13 cellular contexts compared by ENCODE assay signal in the genomic region with DNA sequence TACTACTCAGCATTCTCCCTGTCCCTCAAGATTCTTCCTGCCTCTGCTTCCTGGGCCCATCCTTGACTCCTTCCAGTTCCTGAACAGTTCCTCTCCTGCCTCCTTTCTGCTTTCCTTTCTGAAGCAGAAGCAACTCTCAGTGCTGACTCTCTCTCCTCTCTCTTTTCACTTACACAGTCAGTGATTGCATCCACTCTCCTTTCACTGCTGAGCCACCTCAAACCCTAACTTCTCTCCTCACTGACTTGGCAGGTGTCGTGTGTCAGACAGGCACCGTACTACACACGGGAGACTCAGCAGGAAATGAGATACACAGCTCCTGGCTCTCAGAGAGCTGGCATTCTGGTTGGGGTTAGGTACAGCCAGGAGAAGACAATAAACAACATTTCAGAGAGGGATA. TPM values are rescaled to one million over a fixed set of nuclear protein-coding genes. Genes with fewer than 3 reads are reported as not detected.
A peak's percentile ranks its signal among the peaks of the same experiment; 100 is the strongest.
DNase-seq lines count a peak whose midpoint lies in the region; ATAC-seq and TF ChIP-seq lines count a peak whose summit lies in the region.
"Had no signal": no experiment of that assay in that cellular context is flagged by ENCODE, and none has a peak within 500 bp of the region (broad histone marks: within the 10 kb centered on the region; RNA-seq: fewer than 3 reads in every experiment).

No MANE protein-coding gene starts in this region.

- H3K4me1 Mint-ChIP-seq in activated T-cell treated with anti-CD3 and anti-CD28 coated beads, Interleukin-2, amount 50 U/mL, for 4 hours (ENCODE audit: low read depth), result peaks cover 28% of the 10 kb centered on the region
- H3K4me1 Mint-ChIP-seq in progenitor cell of endocrine pancreas (ENCODE audit: low read depth), result peaks cover 17% of the 10 kb centered on the region

- TF ChIP-seq CTCF in choroid plexus epithelial cell (conservative IDR thresholded peaks at IDR 0.05; ENCODE audit: low read depth, low read length) (no peak), progenitor cell of endocrine pancreas (IDR thresholded peaks at IDR 0.05; ENCODE audit: unreplicated experiment) (no peak)

- peaks cover 19% of the 10 kb centered on the region for H3K36me3 Mint-ChIP-seq in activated T-cell treated with anti-CD3 and anti-CD28 coated beads, Interleukin-2, amount 50 U/mL, for 4 hours (ENCODE audit: insufficient read depth)
- peaks cover 25% of the 10 kb centered on the region for H3K36me3 Mint-ChIP-seq in progenitor cell of endocrine pancreas (ENCODE audit: insufficient read depth)

- H3K4me3 ChIP-seq in choroid plexus epithelial cell (ENCODE audit: low read depth, low read length), result no peak overlapping the region

- H3K9me3 Mint-ChIP-seq in activated T-cell treated with anti-CD3 and anti-CD28 coated beads, Interleukin-2, amount 50 U/mL, for 4 hours, result no peaks in the 10 kb centered on the region
- H3K9me3 Mint-ChIP-seq in progenitor cell of endocrine pancreas (ENCODE audit: low read depth), result no peaks in the 10 kb centered on the region

- H3K27ac Mint-ChIP-seq in progenitor cell of endocrine pancreas, result peak overlapping the region; percentile 27

- H3K27me3 Mint-ChIP-seq in activated T-cell treated with anti-CD3 and anti-CD28 coated beads, Interleukin-2, amount 50 U/mL, for 4 hours (ENCODE audit: low read depth), result no peaks in the 10 kb centered on the region
- no peaks in the 10 kb centered on the region for H3K27me3 Mint-ChIP-seq in progenitor cell of endocrine pancreas

- no peak for DNase-seq in activated T-cell treated with anti-CD3 and anti-CD28 coated beads, Interleukin-2, amount 50 U/mL, for 4 hours
- DNase-seq in activated T-cell treated with anti-CD3 and anti-CD28 coated beads, Interleukin-2, amount 50 U/mL, for 1 hour, result no peak
- DNase-seq in NCI-H2029 treated with DMSO at 0.1 percent for 48 hours (lab: John Stamatoyannopoulos, UW) (peak; percentile 13), choroid plexus epithelial cell (ENCODE audit: low read depth) (peak; percentile 16), progenitor cell of endocrine pancreas (ENCODE audit: low spot score, unreplicated experiment) (no peak), epidermal melanocyte (ENCODE audit: insufficient read length, low spot score) (no peak), hypothalamus (lab: John Stamatoyannopoulos, UW) (no peak)
- DNase-seq: stimulated activated CD4-positive, alpha-beta T cell treated with anti-CD3 and anti-CD28 coated beads, Interleukin-2, amount 100 ng/mL, for 24 hours had no signal

- ATAC-seq in activated T-cell treated with anti-CD3 and anti-CD28 coated beads, Interleukin-2, amount 50 U/mL, for 4 hours, result peak; percentile 23 to 35
- no peak for ATAC-seq in GM19455 (IDR thresholded peaks at IDR 0.05; ENCODE audit: unreplicated experiment)

- no peak overlapping the region for H3K4me3 Mint-ChIP-seq in activated T-cell treated with anti-CD3 and anti-CD28 coated beads, Interleukin-2, amount 50 U/mL, for 4 hours
- no peak overlapping the region for H3K4me3 Mint-ChIP-seq in progenitor cell of endocrine pancreas (ENCODE audit: low read depth)

RNA-seq across cellular contexts. Expression of gene ABHD16A, which starts 5.6 kb away (rescaled TPM):
- total RNA-seq in activated T-cell treated with anti-CD3 and anti-CD28 coated beads, Interleukin-2, amount 50 U/mL, for 4 hours, result 10 to 100 TPM; 33.9 to 38.1 (median 35.2) TPM
- total RNA-seq in progenitor cell of endocrine pancreas, result 93.0 and 96.9 TPM in 2 replicates

RNA-seq across cellular contexts. Expression of gene LY6G6F, which starts 9.1 kb away (rescaled TPM):
- not detected for total RNA-seq in activated T-cell treated with anti-CD3 and anti-CD28 coated beads, Interleukin-2, amount 50 U/mL, for 4 hours
- total RNA-seq in progenitor cell of endocrine pancreas, result not detected in 2 replicates
- total RNA-seq: fibroblast of lung, H4, M059J, posterior vena cava had no signal

RNA-seq across cellular contexts. Expression of gene LY6G5C, which starts 16.7 kb away (rescaled TPM):
- 1 to 10 TPM; 2.3 to 3.8 (median 3.1) TPM for total RNA-seq in activated T-cell treated with anti-CD3 and anti-CD28 coated beads, Interleukin-2, amount 50 U/mL, for 4 hours
- total RNA-seq in progenitor cell of endocrine pancreas, result 4.4 and 6.5 TPM in 2 replicates
- total RNA-seq: H4 had no signal

RNA-seq across cellular contexts. Expression of gene LY6G6D, which starts 17.6 kb away (rescaled TPM):
- total RNA-seq in activated T-cell treated with anti-CD3 and anti-CD28 coated beads, Interleukin-2, amount 50 U/mL, for 4 hours, result not detected
- not detected in 2 replicates for total RNA-seq in progenitor cell of endocrine pancreas
- total RNA-seq: fibroblast of lung, H4, M059J, posterior vena cava had no signal

RNA-seq across cellular contexts. Expression of gene LY6G6C, which starts 24.0 kb away (rescaled TPM):
- not detected for total RNA-seq in activated T-cell treated with anti-CD3 and anti-CD28 coated beads, Interleukin-2, amount 50 U/mL, for 4 hours
- 0.60 and 1.3 TPM in 2 replicates for total RNA-seq in progenitor cell of endocrine pancreas
- total RNA-seq: fibroblast of lung, H4, M059J, posterior vena cava had no signal

Comparison
In these comparisons a context has a peak if more than half of its experiments do, and no peak if none do; other contexts are left out.
1. DNase-seq: peak in NCI-H2029 treated with DMSO at 0.1 percent for 48 hours (single experiment) and choroid plexus epithelial cell (single experiment); none in activated T-cell treated with anti-CD3 and anti-CD28 coated beads, Interleukin-2, amount 50 U/mL, for 4 hours (single experiment), activated T-cell treated with anti-CD3 and anti-CD28 coated beads, Interleukin-2, amount 50 U/mL, for 1 hour (single experiment), progenitor cell of endocrine pancreas (single experiment), epidermal melanocyte (single experiment) and hypothalamus (0 of 51).